In the genomic region with DNA sequence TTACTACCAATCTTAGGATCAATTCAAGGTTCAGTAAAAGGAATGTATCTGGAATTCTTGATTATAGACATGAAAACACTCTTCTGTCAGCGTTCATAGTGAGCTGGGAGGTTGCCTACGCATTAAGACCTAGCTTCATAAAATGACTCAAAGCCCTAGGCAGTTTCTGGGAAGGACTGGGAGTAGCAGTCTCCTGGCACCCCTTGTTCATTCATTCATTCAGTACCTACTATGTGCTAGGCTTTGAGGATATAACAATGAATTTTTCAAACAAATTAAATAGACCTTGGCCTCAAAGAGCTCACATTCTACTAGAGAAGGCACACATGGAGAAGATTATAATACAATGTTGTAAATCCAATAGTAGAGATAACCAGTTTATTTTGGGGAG, we compare ENCODE assay signal across 31 cellular contexts.
"Had no signal": no experiment of that assay in that cellular context is flagged by ENCODE, and none has a peak within 500 bp of the region (broad histone marks: within the 10 kb centered on the region; RNA-seq: fewer than 3 reads in every experiment).

No MANE protein-coding gene starts in this region.

- H3K27me3 Mint-ChIP-seq: progenitor cell of endocrine pancreas; stimulated activated memory B cell treated with anti-CD40 and anti-IgM and Interleukin-4, amounts not matched to agents 10 μg/mL and 1 μg/mL and 100 μg/mL, for 72 hours; stimulated activated naive CD8-positive, alpha-beta T cell treated with anti-CD3 and anti-CD28 coated beads, Interleukin-15, amount 100 ng/mL, for 72 hours had no signal

- H3K4me3 ChIP-seq: neural progenitor cell, ovary, psoas muscle, skin epidermis, smooth muscle cell, spleen, suprapubic skin, testis, tibial artery, transverse colon, upper lobe of right lung, uterus had no signal

- H3K27me3 ChIP-seq: neural progenitor cell, ovary, spleen, suprapubic skin, testis, tibial artery, transverse colon, upper lobe of right lung, uterus had no signal

- H3K79me2 ChIP-seq: parathyroid adenoma had no signal

- H3K4me3 Mint-ChIP-seq: natural killer cell; nephron; neural progenitor cell; stimulated activated memory B cell treated with anti-CD40 and anti-IgM and Interleukin-4, amounts not matched to agents 10 μg/mL and 1 μg/mL and 100 μg/mL, for 72 hours; type B pancreatic cell had no signal

- H3K9me3 Mint-ChIP-seq: natural killer cell; nephron; neural progenitor cell; stimulated activated memory B cell treated with anti-CD40 and anti-IgM and Interleukin-4, amounts not matched to agents 10 μg/mL and 1 μg/mL and 100 μg/mL, for 72 hours; stimulated activated naive CD8-positive, alpha-beta T cell treated with anti-CD3 and anti-CD28 coated beads, Interleukin-15, amount 100 ng/mL, for 72 hours; type B pancreatic cell had no signal

- ATAC-seq: natural killer cell; right cardiac atrium; sciatic nerve; stimulated activated memory B cell treated with anti-CD40 and anti-IgM and Interleukin-4, amounts not matched to agents 10 μg/mL and 1 μg/mL and 100 μg/mL, for 72 hours; upper lobe of right lung had no signal

- H3K4me1 ChIP-seq: neural progenitor cell, parathyroid adenoma, psoas muscle, spleen, suprapubic skin, testis, tibial artery, transverse colon, upper lobe of right lung, uterus had no signal

- H3K27ac Mint-ChIP-seq: natural killer cell; nephron; neural progenitor cell; stimulated activated memory B cell treated with anti-CD40 and anti-IgM and Interleukin-4, amounts not matched to agents 10 μg/mL and 1 μg/mL and 100 μg/mL, for 72 hours; stimulated activated naive CD8-positive, alpha-beta T cell treated with anti-CD3 and anti-CD28 coated beads, Interleukin-15, amount 100 ng/mL, for 72 hours; type B pancreatic cell had no signal

- DNase-seq: natural killer cell; occipital lobe; ovary; posterior cingulate gyrus; psoas muscle; right cardiac atrium; spleen; stimulated activated CD4-positive, alpha-beta T cell treated with anti-CD3 and anti-CD28 coated beads, Interleukin-12 subunit alpha, Interleukin-12 subunit beta, amount 100 ng/mL, for 4 hours; stimulated activated CD4-positive, alpha-beta T cell treated with anti-CD3 and anti-CD28 coated beads, Interleukin-1b, Interleukin-23, amount 100 ng/mL, for 48 hours; stimulated activated CD4-positive, alpha-beta T cell treated with anti-CD3 and anti-CD28 coated beads, Interleukin-4, amount 100 ng/mL, for 1 hour; stimulated activated CD4-positive, alpha-beta T cell treated with anti-CD3 and anti-CD28 coated beads, Interleukin-4, amount 100 ng/mL, for 4 hours; stimulated activated CD8-positive, alpha-beta memory T cell treated with anti-CD3 and anti-CD28 coated beads, Interleukin-4, amount 100 ng/mL, for 48 hours; stimulated activated naive CD4-positive, alpha-beta T cell; stimulated activated naive CD8-positive, alpha-beta T cell treated with anti-CD3 and anti-CD28 coated beads, Interleukin-15, amount 100 ng/mL, for 72 hours; stimulated activated naive CD8-positive, alpha-beta T cell treated with anti-CD3 and anti-CD28 coated beads, Interleukin-15, Interleukin-2, amounts not matched to agents 100 U/mL and 50 U/mL, for 24 hours; substantia nigra; testis; tibial artery; transverse colon; upper lobe of right lung; uterus had no signal

- H3K9me3 ChIP-seq: ovary, psoas muscle, spleen, suprapubic skin, testis, tibial artery, transverse colon, upper lobe of right lung, uterus had no signal

- H3K9ac ChIP-seq: neural progenitor cell, parathyroid adenoma had no signal

- H3K4me1 Mint-ChIP-seq: natural killer cell; nephron; neural progenitor cell; stimulated activated memory B cell treated with anti-CD40 and anti-IgM and Interleukin-4, amounts not matched to agents 10 μg/mL and 1 μg/mL and 100 μg/mL, for 72 hours; stimulated activated naive CD8-positive, alpha-beta T cell treated with anti-CD3 and anti-CD28 coated beads, Interleukin-15, amount 100 ng/mL, for 72 hours had no signal

- H3K36me3 Mint-ChIP-seq: natural killer cell; neural progenitor cell; stimulated activated memory B cell treated with anti-CD40 and anti-IgM and Interleukin-4, amounts not matched to agents 10 μg/mL and 1 μg/mL and 100 μg/mL, for 72 hours; type B pancreatic cell had no signal

- H3K4me2 ChIP-seq: neural progenitor cell, smooth muscle cell had no signal

- H3K36me3 ChIP-seq: neural progenitor cell, ovary, suprapubic skin, uterus had no signal

- H3K27ac ChIP-seq: neural progenitor cell, ovary, parathyroid adenoma, psoas muscle, skin epidermis, spleen, suprapubic skin, testis, tibial artery, transverse colon, upper lobe of right lung, uterus had no signal

- H2AFZ ChIP-seq: neural progenitor cell, parathyroid adenoma had no signal
